In the genomic region with DNA sequence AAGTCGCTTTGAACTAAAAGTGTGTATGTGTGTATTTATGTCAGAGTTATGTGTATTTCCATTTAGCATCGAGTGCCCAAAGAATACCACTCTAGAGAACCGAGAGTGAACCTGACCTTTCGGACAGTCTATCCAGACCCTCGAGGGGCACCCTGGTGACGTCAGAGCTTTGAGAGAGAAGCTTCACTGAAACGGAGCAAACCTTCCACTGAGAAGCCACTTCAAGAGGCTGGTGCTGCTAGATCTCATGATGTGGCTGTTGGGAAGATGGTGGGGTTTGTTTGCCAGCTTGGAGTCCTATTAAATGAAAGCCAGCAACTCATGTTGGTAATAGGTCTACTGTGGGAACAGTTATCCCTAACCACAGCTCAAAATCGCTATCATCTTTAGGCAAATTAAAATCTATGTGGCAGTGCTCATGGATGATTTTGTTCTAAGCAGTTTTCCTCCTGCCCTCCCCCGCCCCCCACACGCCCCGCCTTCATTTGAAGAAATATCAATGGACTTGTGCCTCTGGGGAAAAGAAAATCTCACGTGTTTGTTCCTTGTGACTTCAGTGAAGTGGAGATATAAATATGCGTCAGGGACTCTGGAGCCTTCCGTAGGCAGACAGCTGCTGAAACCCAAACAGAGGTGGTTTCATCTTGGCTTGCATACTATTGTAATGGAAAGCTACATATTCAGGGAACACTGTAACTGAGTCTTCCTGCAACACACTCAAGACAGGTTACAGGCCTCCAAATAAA, we compare ENCODE assay signal across 10 cellular contexts. TPM values are rescaled to one million over a fixed set of nuclear protein-coding genes. Genes with fewer than 3 reads are reported as not detected.
A peak's percentile ranks its signal among the peaks of the same experiment; 100 is the strongest.
DNase-seq lines count a peak whose midpoint lies in the region; ATAC-seq, FAIRE-seq and TF ChIP-seq lines count a peak whose summit lies in the region.
"Had no signal": no experiment of that assay in that cellular context is flagged by ENCODE, and none has a peak within 500 bp of the region (broad histone marks: within the 10 kb centered on the region; RNA-seq: fewer than 3 reads in every experiment).

No MANE protein-coding gene starts in this region.

- peak overlapping the region; percentile 23; the same call in 1 of the 2 replicates for H3K9ac ChIP-seq in PC-3 (ENCODE audit: low read length)
- H3K9ac ChIP-seq in endothelial cell of umbilical vein (replicated peaks; ENCODE audit: extremely low read depth, insufficient read depth, low read length): no peak overlapping the region

- peaks cover 10% of the 10 kb centered on the region for H3K4me1 Mint-ChIP-seq in activated CD8-positive, alpha-beta memory T cell treated with anti-CD3 and anti-CD28 coated beads, Interleukin-2, amount 10 ng/mL, durations not matched to agents 7 days and 5 days
- H3K4me1 Mint-ChIP-seq: activated B cell treated with CpG ODN at 0.5 μM for 24 hours had no signal

- H3K4me2 ChIP-seq in PC-3 (ENCODE audit: low read length) (no peak overlapping the region), endothelial cell of umbilical vein (ENCODE audit: insufficient read depth, low read length) (no peak overlapping the region)

- H3K27me3 ChIP-seq in PC-3 (ENCODE audit: low read length): no peaks in the 10 kb centered on the region
- no peaks in the 10 kb centered on the region for H3K27me3 ChIP-seq in endothelial cell of umbilical vein (ENCODE audit: control insufficient read depth in 2 of 2, insufficient read depth in 2 of 2, low read length in 2 of 2)
- no peaks in the 10 kb centered on the region for H3K27me3 ChIP-seq in transverse colon

- 87 to 91% methylated on average over 8 to 11 of the region's 14 CpGs for WGBS in mesodermal cell (ENCODE audit: insufficient coverage in 2 of 2), 2 experiments
- 67 to 80% methylated on average over 3 to 14 of the region's 14 CpGs for whole genome bisulfite sequencing in transverse colon (ENCODE audit: low coverage in 1 of 2), 2 donors

- peaks cover 27% of the 10 kb centered on the region for H3K4me1 ChIP-seq in PC-3 (ENCODE audit: insufficient read depth, low read length)
- peaks cover 31% of the 10 kb centered on the region for H3K4me1 ChIP-seq in endothelial cell of umbilical vein (ENCODE audit: control insufficient read depth, extremely low read depth, insufficient read depth, low read length)
- peaks cover 33% of the 10 kb centered on the region for H3K4me1 ChIP-seq in mesodermal cell (ENCODE audit: control insufficient read depth, insufficient read depth, low read length, poor library complexity, severe bottlenecking)
- H3K4me1 ChIP-seq in transverse colon: peaks cover 13 to 57% (median 16%) of the 10 kb centered on the region in 4 donors

- H3K27ac ChIP-seq in PC-3 (ENCODE audit: low read length) (peak overlapping the region; percentile 81), endothelial cell of umbilical vein (ENCODE audit: insufficient read depth, low read depth, low read length) (peak overlapping the region; percentile 67), mesodermal cell (ENCODE audit: low read depth, low read length, severe bottlenecking) (peak overlapping the region; percentile 76), transverse colon (peak overlapping the region; percentile 71 to 84 (median 82))

- H4K20me1 ChIP-seq in PC-3 (ENCODE audit: low read length): no peaks in the 10 kb centered on the region
- peaks cover 4% of the 10 kb centered on the region for H4K20me1 ChIP-seq in endothelial cell of umbilical vein (replicated peaks; ENCODE audit: control insufficient read depth, extremely low read depth, insufficient read depth, low read length)

- in situ Hi-C loops in transverse colon (cut with MboI; ENCODE audit: low pct_ligation_motif_present in 1 of 4, low pct_unique_long_range_greater_than_20kb in 1 of 4, low sequenced_read_pairs in 3 of 4): no loop called here
- in situ Hi-C loops in GM13976 (cut with MboI; ENCODE audit: low sequenced_read_pairs, unreplicated experiment): no loop called here

- H3K9me1 ChIP-seq in endothelial cell of umbilical vein (replicated peaks; ENCODE audit: control insufficient read depth, extremely low read depth, insufficient read depth, low read length): no peaks in the 10 kb centered on the region

- peaks cover 14% of the 10 kb centered on the region for H3K36me3 Mint-ChIP-seq in activated CD8-positive, alpha-beta memory T cell treated with anti-CD3 and anti-CD28 coated beads, Interleukin-2, amount 10 ng/mL, durations not matched to agents 7 days and 5 days

- H3K79me2 ChIP-seq in PC-3 (ENCODE audit: low read length) (no peaks in the 10 kb centered on the region), endothelial cell of umbilical vein (ENCODE audit: control insufficient read depth, insufficient read depth, low read length) (no peaks in the 10 kb centered on the region)

- TF ChIP-seq POLR2A in endothelial cell of umbilical vein (IDR thresholded peaks at IDR 0.05; ENCODE audit: low read depth, low read length) (no peak), transverse colon (IDR thresholded peaks at IDR 0.05) (no peak)

- POLR2A ChIA-PET in PC-3 (lab: Charles Lee; ENCODE audit: unreplicated experiment) (interaction anchor here (0.6 kb wide), 1 partner anchor 240 kb away, joined by 3 read pairs; a partner anchor contains a TSS), endothelial cell of umbilical vein (lab: Charles Lee) (interaction anchor here (0.7 to 2.5 kb wide), 3 partner anchors 16 to 148 kb away, joined by 3 to 8 read pairs (median 3); a partner anchor contains a TSS)

- H3K27me3 Mint-ChIP-seq in activated CD8-positive, alpha-beta memory T cell treated with anti-CD3 and anti-CD28 coated beads, Interleukin-2, amount 10 ng/mL, durations not matched to agents 7 days and 5 days: no peaks in the 10 kb centered on the region
- H3K27me3 Mint-ChIP-seq: activated B cell treated with CpG ODN at 0.5 μM for 24 hours had no signal

- BruUV-seq in PC-3 (replicated peaks; lab: Mats Ljungman, UMichigan): no TSS peak
- BruUV-seq in endothelial cell of umbilical vein (replicated peaks; lab: Mats Ljungman, UMichigan): no TSS peak

- no peaks in the 10 kb centered on the region for H3K9me3 Mint-ChIP-seq in activated CD8-positive, alpha-beta memory T cell treated with anti-CD3 and anti-CD28 coated beads, Interleukin-2, amount 10 ng/mL, durations not matched to agents 7 days and 5 days (ENCODE audit: low read depth)
- H3K9me3 Mint-ChIP-seq: activated B cell treated with CpG ODN at 0.5 μM for 24 hours had no signal

- no peak for ATAC-seq in PC-3
- no peak for ATAC-seq in activated CD8-positive, alpha-beta memory T cell treated with anti-CD3 and anti-CD28 coated beads, Interleukin-2, amount 10 ng/mL, durations not matched to agents 7 days and 5 days

- CTCF ChIA-PET in PC-3 (lab: Charles Lee): no interaction called here
- CTCF ChIA-PET in endothelial cell of umbilical vein (lab: Charles Lee): interaction anchor here (1.2 to 2.1 kb wide), 5 partner anchors 14 to 30 kb away, joined by 4 to 15 read pairs (median 6); a partner anchor contains a TSS
- CTCF ChIA-PET in activated CD8-positive, alpha-beta memory T cell treated with anti-CD3 and anti-CD28 coated beads, Interleukin-2, amount 10 ng/mL, durations not matched to agents 7 days and 5 days (lab: Charles Lee): interaction anchor here (1.5 to 1.6 kb wide), 2 partner anchors 11 to 30 kb away, joined by 3 to 4 read pairs; no protein-coding TSS in a partner anchor

- TF ChIP-seq EP300 in transverse colon (IDR thresholded peaks at IDR 0.05; ENCODE audit: low read depth): no peak

- no peak for TF ChIP-seq CTCF in PC-3 (conservative IDR thresholded peaks at IDR 0.05; ENCODE audit: low read depth, low read length)
- TF ChIP-seq CTCF in endothelial cell of umbilical vein (IDR thresholded peaks at IDR 0.05; ENCODE audit: extremely low read depth in 1 of 2, insufficient read depth in 1 of 2, low read depth in 1 of 2, low read length in 2 of 2): no peak
- no peak for TF ChIP-seq CTCF in transverse colon (IDR thresholded peaks at IDR 0.05)
- TF ChIP-seq CTCF in GM13976 (IDR thresholded peaks at IDR 0.05; ENCODE audit: borderline replicate concordance, control extremely low read depth, extremely low read depth, insufficient read depth, missing control alignments): no peak

- DNase-seq in PC-3 (no peak), endothelial cell of umbilical vein (ENCODE audit: low read depth, low spot score) (no peak), transverse colon (no peak), NCI-H446 (lab: John Stamatoyannopoulos, UW) (no peak), GM13976 (ENCODE audit: low spot score) (no peak)
- DNase-seq in activated CD8-positive, alpha-beta memory T cell treated with anti-CD3 and anti-CD28 coated beads, Interleukin-2, amount 10 ng/mL, durations not matched to agents 7 days and 5 days: no peak
- DNase-seq: activated B cell treated with CpG ODN at 0.5 μM for 24 hours; NCI-H146; stimulated activated CD4-positive, alpha-beta T cell treated with anti-CD3 and anti-CD28 coated beads, Interleukin-4, amount 100 ng/mL, for 1 hour had no signal

- H2AFZ ChIP-seq in PC-3 (ENCODE audit: low read length) (no peak overlapping the region), endothelial cell of umbilical vein (ENCODE audit: low read depth, low read length) (no peak overlapping the region)

- dilution Hi-C loops in endothelial cell of umbilical vein (cut with MboI; ENCODE audit: extremely low pct_ligation_motif_present, low sequenced_read_pairs): no loop called here

- H3K9me3 ChIP-seq in PC-3 (ENCODE audit: low read length) (no peaks in the 10 kb centered on the region), endothelial cell of umbilical vein (replicated peaks; ENCODE audit: control insufficient read depth, insufficient read depth, low read length) (no peaks in the 10 kb centered on the region), mesodermal cell (ENCODE audit: control insufficient read depth, low read length) (no peaks in the 10 kb centered on the region), transverse colon (no peaks in the 10 kb centered on the region)

- H3K9me2 ChIP-seq in PC-3 (replicated peaks; ENCODE audit: low read length): no peaks in the 10 kb centered on the region

- H3F3A ChIP-seq in PC-3 (ENCODE audit: low read length, unreplicated experiment): peaks cover 4% of the 10 kb centered on the region

- intact Hi-C loops in PC-3 (cut with micrococcal nuclease) (no loop called here), endothelial cell of umbilical vein (cut with micrococcal nuclease) (loop anchor here (1.0 kb wide), 1 partner anchor 22 kb away; no protein-coding TSS in a partner anchor), transverse colon (cut with DNase I; ENCODE audit: low total_unique reads) (no loop called here)

- H3K4me3 Mint-ChIP-seq in activated CD8-positive, alpha-beta memory T cell treated with anti-CD3 and anti-CD28 coated beads, Interleukin-2, amount 10 ng/mL, durations not matched to agents 7 days and 5 days: no peak overlapping the region
- H3K4me3 Mint-ChIP-seq: activated B cell treated with CpG ODN at 0.5 μM for 24 hours had no signal

- H3K36me3 ChIP-seq in PC-3 (ENCODE audit: low read depth, low read length): peaks cover 10% of the 10 kb centered on the region; the same call in 1 of the 2 replicates
- H3K36me3 ChIP-seq in endothelial cell of umbilical vein (ENCODE audit: control insufficient read depth in 2 of 2, extremely low read depth in 1 of 2, insufficient read depth in 2 of 2, low read length in 2 of 2): peaks cover 0 to 3% of the 10 kb centered on the region in 2 experiments
- peaks cover 21% of the 10 kb centered on the region for H3K36me3 ChIP-seq in mesodermal cell (ENCODE audit: control insufficient read depth, insufficient read depth, low read length)
- peaks cover 0 to 11% (median 0%) of the 10 kb centered on the region in 4 donors for H3K36me3 ChIP-seq in transverse colon

- no peak overlapping the region for H3K4me3 ChIP-seq in PC-3 (ENCODE audit: low read length)
- H3K4me3 ChIP-seq in endothelial cell of umbilical vein (replicated peaks in 1 of 3; ENCODE audit: insufficient read depth in 1 of 3, low read depth in 1 of 3, low read length in 3 of 3): no peak overlapping the region
- no peak overlapping the region for H3K4me3 ChIP-seq in mesodermal cell (ENCODE audit: extremely low read depth, insufficient read depth, low read length, poor library complexity, severe bottlenecking)
- H3K4me3 ChIP-seq in transverse colon: no peak overlapping the region

- H3K27ac Mint-ChIP-seq in activated CD8-positive, alpha-beta memory T cell treated with anti-CD3 and anti-CD28 coated beads, Interleukin-2, amount 10 ng/mL, durations not matched to agents 7 days and 5 days: no peak overlapping the region
- H3K27ac Mint-ChIP-seq: activated B cell treated with CpG ODN at 0.5 μM for 24 hours had no signal

- no peak for FAIRE-seq in endothelial cell of umbilical vein (lab: Jason Lieb, UNC)

RNA-seq across cellular contexts. Expression of a gene that starts 22.4 kb away (rescaled TPM):
- total RNA-seq in PC-3 (2014; rRNA removed) (0.69 TPM in 1 of 2 replicates, not detected in the other), endothelial cell of umbilical vein (2.4 and 3.8 TPM in 2 replicates), transverse colon (100 to 1,000 TPM in 2 of 4 donors, 10 to 100 TPM in 2; 20.6 to 305 (median 134) TPM)
- 7.5 and 8.8 TPM in 2 replicates for polyA plus RNA-seq in endothelial cell of umbilical vein
- 4.8 and 8.3 TPM in 2 replicates for polyA plus RNA-seq in endothelial cell of umbilical vein (2011; cell fraction: cytosol; rRNA removed)
- polyA plus RNA-seq in endothelial cell of umbilical vein (2011; cell fraction: nucleus; rRNA removed): 5.8 and 6.9 TPM in 2 replicates
- polyA plus RNA-seq in endothelial cell of umbilical vein (2012): 7.9 and 12.5 TPM in 2 replicates
- polyA minus RNA-seq in endothelial cell of umbilical vein: 0.70 and 1.3 TPM in 2 replicates
- polyA minus RNA-seq in endothelial cell of umbilical vein (2011; cell fraction: cytosol; rRNA and poly(A)+ RNA removed): not detected
- 1.9 and 4.9 TPM in 2 replicates for polyA minus RNA-seq in endothelial cell of umbilical vein (2011; cell fraction: nucleus; rRNA and poly(A)+ RNA removed)
- 8.8 TPM for polyA plus RNA-seq in mesodermal cell (2013, experiment 1 of 2)
- polyA plus RNA-seq in mesodermal cell (2013, experiment 2 of 2): 11.5 TPM
- total RNA-seq in activated CD8-positive, alpha-beta memory T cell treated with anti-CD3 and anti-CD28 coated beads, Interleukin-2, amount 10 ng/mL, durations not matched to agents 7 days and 5 days: under 1 TPM; 0.19 to 0.79 TPM
- total RNA-seq: activated B cell treated with CpG ODN at 0.5 μM for 24 hours had no signal

RNA-seq across cellular contexts. Expression of a gene that starts 39.4 kb away (rescaled TPM):
- 55.5 and 60.2 TPM in 2 replicates for total RNA-seq in PC-3 (2014; rRNA removed)
- 32.3 and 34.7 TPM in 2 replicates for total RNA-seq in endothelial cell of umbilical vein
- polyA plus RNA-seq in endothelial cell of umbilical vein: 23.0 and 28.0 TPM in 2 replicates
- 32.3 and 34.3 TPM in 2 replicates for polyA plus RNA-seq in endothelial cell of umbilical vein (2011; cell fraction: cytosol; rRNA removed)
- polyA plus RNA-seq in endothelial cell of umbilical vein (2011; cell fraction: nucleus; rRNA removed): 30.4 and 31.7 TPM in 2 replicates
- 27.8 and 34.4 TPM in 2 replicates for polyA plus RNA-seq in endothelial cell of umbilical vein (2012)
- polyA minus RNA-seq in endothelial cell of umbilical vein: 17.7 and 22.7 TPM in 2 replicates
- 2.2 TPM for polyA minus RNA-seq in endothelial cell of umbilical vein (2011; cell fraction: cytosol; rRNA and poly(A)+ RNA removed)
- polyA minus RNA-seq in endothelial cell of umbilical vein (2011; cell fraction: nucleus; rRNA and poly(A)+ RNA removed): 11.3 and 14.6 TPM in 2 replicates
- 35.1 TPM for polyA plus RNA-seq in mesodermal cell (2013, experiment 1 of 2)
- polyA plus RNA-seq in mesodermal cell (2013, experiment 2 of 2): 26.9 TPM
- 10 to 100 TPM in 3 of 4 donors, 1 to 10 TPM in 1; 7.2 to 27.6 (median 23.5) TPM for total RNA-seq in transverse colon
- 10 to 100 TPM; 32.5 to 35.4 TPM for total RNA-seq in activated CD8-positive, alpha-beta memory T cell treated with anti-CD3 and anti-CD28 coated beads, Interleukin-2, amount 10 ng/mL, durations not matched to agents 7 days and 5 days
